ENCODE assay signal across 14 cellular contexts in genomic region chr11:27429740-27430451, GRCh38. TPM values are rescaled to one million over a fixed set of nuclear protein-coding genes. Genes with fewer than 3 reads are reported as not detected.
DNase-seq lines count a peak whose midpoint lies in the region; ATAC-seq and TF ChIP-seq lines count a peak whose summit lies in the region.
"Had no signal": no experiment of that assay in that cellular context is flagged by ENCODE, and none has a peak within 500 bp of the region (broad histone marks: within the 10 kb centered on the region; RNA-seq: fewer than 3 reads in every experiment).

No MANE protein-coding gene starts in this region.

- POLR2A ChIA-PET in WTC11 (lab: Charles Lee): no interaction called here
- POLR2A ChIA-PET in activated CD4-positive, alpha-beta memory T cell treated with anti-CD3 and anti-CD28 coated beads, Interleukin-2, amount 10 ng/mL, durations not matched to agents 7 days and 5 days (lab: Charles Lee): no interaction called here

- WGBS in right lobe of liver (ENCODE audit: insufficient coverage, low coverage, low lambda C conversion rate, missing lambda C conversion rate): 54% methylated on average over 5 of the region's 5 CpGs
- WGBS in aorta, 2 donors: 28 to 40% methylated on average over 5 of the region's 5 CpGs

- no peaks in the 10 kb centered on the region for H3K36me3 ChIP-seq in right lobe of liver
- H3K36me3 ChIP-seq in aorta (ENCODE audit: control insufficient read depth in 1 of 2, insufficient read depth in 2 of 2, low read length in 1 of 2): no peaks in the 10 kb centered on the region

- H3K4me1 ChIP-seq in right lobe of liver (peaks cover 0 to 20% (median 3%) of the 10 kb centered on the region in 4 donors), aorta (ENCODE audit: control insufficient read depth in 1 of 2, insufficient read depth in 2 of 2, low read length in 2 of 2) (no peaks in the 10 kb centered on the region)

- no peak overlapping the region for H3K27ac Mint-ChIP-seq in WTC11
- no peak overlapping the region for H3K27ac Mint-ChIP-seq in activated T-helper 17 cell treated with anti-CD3 and anti-CD28 coated beads, Interleukin-2, amount 50 U/mL, for 72 hours
- H3K27ac Mint-ChIP-seq in activated CD4-positive, alpha-beta memory T cell treated with anti-CD3 and anti-CD28 coated beads, Interleukin-2, amount 10 ng/mL, durations not matched to agents 7 days and 5 days: no peak overlapping the region
- H3K27ac Mint-ChIP-seq: activated B cell treated with CpG ODN at 0.5 μM for 24 hours; activated T-cell treated with anti-CD3 and anti-CD28 coated beads, Interleukin-2, amount 50 U/mL, for 72 hours; CD4-positive, alpha-beta memory T cell; nephron progenitor cell had no signal

- ATAC-seq in WTC11 (peak; percentile 43), right lobe of liver (peak; percentile 25 to 42 (median 35)), HG02870 (IDR thresholded peaks at IDR 0.05; ENCODE audit: unreplicated experiment) (no peak), aorta (ENCODE audit: low FRiP score) (no peak)
- no peak for ATAC-seq in activated T-helper 17 cell treated with anti-CD3 and anti-CD28 coated beads, Interleukin-2, amount 50 U/mL, for 72 hours (replicated peaks)
- ATAC-seq: activated T-cell treated with anti-CD3 and anti-CD28 coated beads, Interleukin-2, amount 50 U/mL, for 72 hours had no signal

- no peak overlapping the region for H3K4me3 ChIP-seq in right lobe of liver
- no peak overlapping the region for H3K4me3 ChIP-seq in aorta (ENCODE audit: low read length in 2 of 2)

- H3K4me3 Mint-ChIP-seq in WTC11: no peak overlapping the region
- no peak overlapping the region for H3K4me3 Mint-ChIP-seq in activated T-helper 17 cell treated with anti-CD3 and anti-CD28 coated beads, Interleukin-2, amount 50 U/mL, for 72 hours
- no peak overlapping the region for H3K4me3 Mint-ChIP-seq in activated CD4-positive, alpha-beta memory T cell treated with anti-CD3 and anti-CD28 coated beads, Interleukin-2, amount 10 ng/mL, durations not matched to agents 7 days and 5 days
- H3K4me3 Mint-ChIP-seq: activated B cell treated with CpG ODN at 0.5 μM for 24 hours; activated T-cell treated with anti-CD3 and anti-CD28 coated beads, Interleukin-2, amount 50 U/mL, for 72 hours; CD4-positive, alpha-beta memory T cell; nephron progenitor cell had no signal

- H3K27ac ChIP-seq in right lobe of liver (no peak overlapping the region), aorta (ENCODE audit: low read depth in 1 of 2, low read length in 2 of 2) (peak overlapping the region in 1 of 2 donors; percentile 18)

- peaks cover 33% of the 10 kb centered on the region for H3K4me1 Mint-ChIP-seq in WTC11
- H3K4me1 Mint-ChIP-seq in activated T-helper 17 cell treated with anti-CD3 and anti-CD28 coated beads, Interleukin-2, amount 50 U/mL, for 72 hours: no peaks in the 10 kb centered on the region
- H3K4me1 Mint-ChIP-seq in activated CD4-positive, alpha-beta memory T cell treated with anti-CD3 and anti-CD28 coated beads, Interleukin-2, amount 10 ng/mL, durations not matched to agents 7 days and 5 days: no peaks in the 10 kb centered on the region
- H3K4me1 Mint-ChIP-seq: activated B cell treated with CpG ODN at 0.5 μM for 24 hours; CD4-positive, alpha-beta memory T cell had no signal

- intact Hi-C loops in right lobe of liver (cut with DNase I) (no loop called here), aorta (cut with DNase I) (no loop called here)

- no peaks in the 10 kb centered on the region for H3K27me3 Mint-ChIP-seq in WTC11 (ENCODE audit: low read depth)
- H3K27me3 Mint-ChIP-seq in activated T-helper 17 cell treated with anti-CD3 and anti-CD28 coated beads, Interleukin-2, amount 50 U/mL, for 72 hours: peaks cover 17% of the 10 kb centered on the region
- peaks cover 2% of the 10 kb centered on the region for H3K27me3 Mint-ChIP-seq in activated CD4-positive, alpha-beta memory T cell treated with anti-CD3 and anti-CD28 coated beads, Interleukin-2, amount 10 ng/mL, durations not matched to agents 7 days and 5 days
- H3K27me3 Mint-ChIP-seq: activated B cell treated with CpG ODN at 0.5 μM for 24 hours had no signal

- no peak for TF ChIP-seq POLR2A in right lobe of liver (IDR thresholded peaks at IDR 0.05)

- H3K9me3 ChIP-seq in right lobe of liver (no peaks in the 10 kb centered on the region), aorta (ENCODE audit: control insufficient read depth, low read length) (no peaks in the 10 kb centered on the region)

- 0 out of 2 replicates have a peak, but pooled peaks cover 8% of the 10 kb centered on the region for H3K9me3 Mint-ChIP-seq in WTC11
- H3K9me3 Mint-ChIP-seq in activated T-helper 17 cell treated with anti-CD3 and anti-CD28 coated beads, Interleukin-2, amount 50 U/mL, for 72 hours: no peaks in the 10 kb centered on the region
- H3K9me3 Mint-ChIP-seq in activated CD4-positive, alpha-beta memory T cell treated with anti-CD3 and anti-CD28 coated beads, Interleukin-2, amount 10 ng/mL, durations not matched to agents 7 days and 5 days: no peaks in the 10 kb centered on the region
- H3K9me3 Mint-ChIP-seq: activated B cell treated with CpG ODN at 0.5 μM for 24 hours; activated T-cell treated with anti-CD3 and anti-CD28 coated beads, Interleukin-2, amount 50 U/mL, for 72 hours; CD4-positive, alpha-beta memory T cell had no signal

- DNase-seq in ELR (ENCODE audit: low read depth): peak; percentile 32
- DNase-seq in NCI-H1105 (lab: John Stamatoyannopoulos, UW): peak; percentile 46
- no peak for DNase-seq in WTC11 (ENCODE audit: low spot score)
- no peak for DNase-seq in right lobe of liver
- no peak for DNase-seq in aorta
- DNase-seq in activated CD4-positive, alpha-beta memory T cell treated with anti-CD3 and anti-CD28 coated beads, Interleukin-2, amount 10 ng/mL, durations not matched to agents 7 days and 5 days: no peak
- DNase-seq: activated B cell treated with CpG ODN at 0.5 μM for 24 hours; activated T-cell treated with anti-CD3 and anti-CD28 coated beads, Interleukin-2, amount 50 U/mL, for 72 hours; CD4-positive, alpha-beta memory T cell; central memory CD4-positive, alpha-beta T cell; kidney; nephron progenitor cell had no signal

- no peak for TF ChIP-seq CTCF in WTC11 (IDR thresholded peaks at IDR 0.05)
- no peak for TF ChIP-seq CTCF in right lobe of liver (IDR thresholded peaks at IDR 0.05)

- H3K36me3 Mint-ChIP-seq in WTC11: peaks cover 5% of the 10 kb centered on the region; the same call in 1 of the 2 replicates
- H3K36me3 Mint-ChIP-seq in activated T-helper 17 cell treated with anti-CD3 and anti-CD28 coated beads, Interleukin-2, amount 50 U/mL, for 72 hours (ENCODE audit: low read depth): no peaks in the 10 kb centered on the region
- no peaks in the 10 kb centered on the region for H3K36me3 Mint-ChIP-seq in activated CD4-positive, alpha-beta memory T cell treated with anti-CD3 and anti-CD28 coated beads, Interleukin-2, amount 10 ng/mL, durations not matched to agents 7 days and 5 days (ENCODE audit: low read depth)
- H3K36me3 Mint-ChIP-seq: CD4-positive, alpha-beta memory T cell had no signal

- H3K27me3 ChIP-seq in right lobe of liver (no peaks in the 10 kb centered on the region), aorta (ENCODE audit: control insufficient read depth in 1 of 2, insufficient read depth in 2 of 2, low read length in 1 of 2) (no peaks in the 10 kb centered on the region)

- CTCF ChIA-PET in WTC11 (lab: Charles Lee): interaction anchor here (0.6 to 0.8 kb wide), 4 partner anchors 10 to 1730 kb away, joined by 3 to 6 read pairs (median 4); no protein-coding TSS in a partner anchor
- CTCF ChIA-PET in activated CD4-positive, alpha-beta memory T cell treated with anti-CD3 and anti-CD28 coated beads, Interleukin-2, amount 10 ng/mL, durations not matched to agents 7 days and 5 days (lab: Charles Lee): interaction anchor here (0.6 kb wide), 1 partner anchor 43 kb away, joined by 5 read pairs; the partner anchor contains the start of gene LGR4

TF ChIP-seq in WTC11, 78 proteins besides CTCF, POLR2A, EP300 and RAD21:
- TF ChIP-seq, protein P1, sequence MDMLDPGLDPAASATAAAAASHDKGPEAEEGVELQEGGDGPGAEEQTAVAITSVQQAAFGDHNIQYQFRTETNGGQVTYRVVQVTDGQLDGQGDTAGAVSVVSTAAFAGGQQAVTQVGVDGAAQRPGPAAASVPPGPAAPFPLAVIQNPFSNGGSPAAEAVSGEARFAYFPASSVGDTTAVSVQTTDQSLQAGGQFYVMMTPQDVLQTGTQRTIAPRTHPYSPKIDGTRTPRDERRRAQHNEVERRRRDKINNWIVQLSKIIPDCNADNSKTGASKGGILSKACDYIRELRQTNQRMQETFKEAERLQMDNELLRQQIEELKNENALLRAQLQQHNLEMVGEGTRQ (CRISPR knock-in tag; IDR thresholded peaks at IDR 0.05): peak; percentile 67
- no peak for TF ChIP-seq TEAD4 (CRISPR knock-in tag; IDR thresholded peaks at IDR 0.05)
TF ChIP-seq in WTC11: peak in this region for 1.

RNA-seq across cellular contexts. Expression of gene LGR4, which starts 42.7 kb away (rescaled TPM):
- total RNA-seq in WTC11 (2021) (47.8 to 53.8 TPM (median 51.1 TPM) in 3 replicates), right lobe of liver (10 to 100 TPM; 32.5 to 46.3 (median 44.1) TPM), aorta (10 to 100 TPM; 19.5 to 23.6 TPM)
- polyA plus RNA-seq in aorta: 10 to 100 TPM in 1 of 2 donors, 1 to 10 TPM in 1; 4.6 to 25.7 TPM
- 1 to 10 TPM in 1 of 2 donors, under 1 TPM in 1; 0.24 to 1.4 TPM for total RNA-seq in activated T-helper 17 cell treated with anti-CD3 and anti-CD28 coated beads, Interleukin-2, amount 50 U/mL, for 72 hours
- total RNA-seq in activated CD4-positive, alpha-beta memory T cell treated with anti-CD3 and anti-CD28 coated beads, Interleukin-2, amount 10 ng/mL, durations not matched to agents 7 days and 5 days: under 1 TPM in 1 of 2 experiments, not detected in 1; 0.10 TPM

Comparison
In these comparisons a context has a peak if more than half of its experiments do, and no peak if none do; other contexts are left out.
1. DNase-seq: peak in ELR (single experiment) and NCI-H1105 (single experiment); none in WTC11 (single experiment), right lobe of liver (0 of 3), aorta (0 of 2) and activated CD4-positive, alpha-beta memory T cell treated with anti-CD3 and anti-CD28 coated beads, Interleukin-2, amount 10 ng/mL, durations not matched to agents 7 days and 5 days (single experiment).
2. ATAC-seq: peak in WTC11 (single experiment) and right lobe of liver (4 of 4); none in HG02870 (single experiment), aorta (single experiment) and activated T-helper 17 cell treated with anti-CD3 and anti-CD28 coated beads, Interleukin-2, amount 50 U/mL, for 72 hours (single experiment).
3. RNA of gene LGR4, which starts 42.7 kb away (total RNA-seq): 47.8 to 53.8 TPM in WTC11, 32.5 to 46.3 TPM in right lobe of liver and 19.5 to 23.6 TPM in aorta; 0.24 to 1.4 TPM in activated T-helper 17 cell treated with anti-CD3 and anti-CD28 coated beads, Interleukin-2, amount 50 U/mL, for 72 hours and 0.10 TPM in activated CD4-positive, alpha-beta memory T cell treated with anti-CD3 and anti-CD28 coated beads, Interleukin-2, amount 10 ng/mL, durations not matched to agents 7 days and 5 days; every median in the first group is over 4 times any median in the second.